6 cellular contexts compared by ENCODE assay signal in genomic region chr11:67322049-67322448, GRCh38. TPM values are rescaled to one million over a fixed set of nuclear protein-coding genes. Genes with fewer than 3 reads are reported as not detected.
"Had no signal": no experiment of that assay in that cellular context is flagged by ENCODE, and none has a peak within 500 bp of the region (broad histone marks: within the 10 kb centered on the region; RNA-seq: fewer than 3 reads in every experiment).

No MANE protein-coding gene starts in this region.

- H3K4me3 ChIP-seq: GM23338 had no signal

- H3K27ac Mint-ChIP-seq: GM23338, H9 had no signal

- H3K9me3 Mint-ChIP-seq: GM23338, H9, IgD-negative memory B cell had no signal

- ATAC-seq: GM23338, HepG2 had no signal

- H3K27ac ChIP-seq: HL-60 had no signal

- DNase-seq: H9, HCEC 1CT had no signal

- H3K4me3 Mint-ChIP-seq: GM23338, H9 had no signal

RNA-seq across cellular contexts. Expression of gene CLCF1, which starts 51.3 kb away (rescaled TPM):
- total RNA-seq: GM23338 had no signal
